ENCODE assay signal across 1 cellular context in genomic region chr16:4290236-4290830, GRCh38.
TF ChIP-seq lines count a peak whose summit lies in the region.

No MANE protein-coding gene starts in this region.

TF ChIP-seq in HEK293, 187 proteins besides CTCF, POLR2A, EP300 and RAD21 (continued from another document and continues in another):
- TF ChIP-seq ZNF157 (tag by site-specific recombination; IDR thresholded peaks at IDR 0.05) (no peak), PATZ1 (tag by site-specific recombination; IDR thresholded peaks at IDR 0.05) (peak; percentile 78), ZNF221 (tag by site-specific recombination; IDR thresholded peaks at IDR 0.05; ENCODE audit: borderline replicate concordance) (no peak), ZNF600 (tag by site-specific recombination; IDR thresholded peaks at IDR 0.05) (peak; percentile 36; the same call in 1 of the 2 replicates), ZNF214 (tag by site-specific recombination; IDR thresholded peaks at IDR 0.05; ENCODE audit: borderline replicate concordance) (no peak), BCL6B (tag by site-specific recombination; IDR thresholded peaks at IDR 0.05) (no peak), ZNF404 (tag by site-specific recombination; IDR thresholded peaks at IDR 0.05) (no peak), ZNF16 (tag by site-specific recombination; IDR thresholded peaks at IDR 0.05; ENCODE audit: low read depth) (no peak), ZNF830 (tag by site-specific recombination; IDR thresholded peaks at IDR 0.05; ENCODE audit: low read depth) (no peak), ZNF223 (tag by site-specific recombination; IDR thresholded peaks at IDR 0.05) (no peak), ZNF174 (tag by site-specific recombination; IDR thresholded peaks at IDR 0.05) (no peak), ZNF692 (tag by site-specific recombination; IDR thresholded peaks at IDR 0.05) (peak; percentile 83), ZNF26 (tag by site-specific recombination; IDR thresholded peaks at IDR 0.05) (peak; percentile 16; the same call in 1 of the 2 replicates), ZNF362 (tag by site-specific recombination; IDR thresholded peaks at IDR 0.05) (peak; percentile 80), TSHZ1 (tag by site-specific recombination; IDR thresholded peaks at IDR 0.05; ENCODE audit: borderline replicate concordance) (peak; percentile 59; the same call in 1 of the 2 replicates), BCL11A (tag by site-specific recombination; IDR thresholded peaks at IDR 0.05; ENCODE audit: low read depth) (peak; percentile 60; the same call in 1 of the 2 replicates), ZNF521 (tag by site-specific recombination; IDR thresholded peaks at IDR 0.05) (no peak), ZNF639 (tag by site-specific recombination; IDR thresholded peaks at IDR 0.05) (peak; percentile 77), ZSCAN16 (tag by site-specific recombination; IDR thresholded peaks at IDR 0.05) (no peak), FEZF1 (tag by site-specific recombination; IDR thresholded peaks at IDR 0.05) (no peak), ZNF580 (tag by site-specific recombination; IDR thresholded peaks at IDR 0.05) (no peak), ZXDB (tag by site-specific recombination; IDR thresholded peaks at IDR 0.05) (no peak), ZNF791 (tag by site-specific recombination; IDR thresholded peaks at IDR 0.05) (no peak), ZBTB17 (tag by site-specific recombination; IDR thresholded peaks at IDR 0.05) (peak; percentile 77), PRDM4 (tag by site-specific recombination; IDR thresholded peaks at IDR 0.05) (peak; percentile 81), ZNF629 (tag by site-specific recombination; IDR thresholded peaks at IDR 0.05) (peak; percentile 72), ZNF280C (tag by site-specific recombination; IDR thresholded peaks at IDR 0.05) (no peak), ZNF768 (tag by site-specific recombination; IDR thresholded peaks at IDR 0.05) (no peak), ZNF513 (tag by site-specific recombination; IDR thresholded peaks at IDR 0.05) (no peak), ZNF354C (tag by site-specific recombination; IDR thresholded peaks at IDR 0.05; ENCODE audit: borderline replicate concordance, low read depth) (no peak), ZNF626 (tag by site-specific recombination; IDR thresholded peaks at IDR 0.05) (no peak), YY1 (tag by site-specific recombination; IDR thresholded peaks at IDR 0.05) (no peak), ZFP69B (tag by site-specific recombination; IDR thresholded peaks at IDR 0.05) (peak; percentile 90), ZBTB48 (tag by site-specific recombination; IDR thresholded peaks at IDR 0.05) (peak; percentile 77), ZNF677 (tag by site-specific recombination; IDR thresholded peaks at IDR 0.05) (no peak), SCRT1 (tag by site-specific recombination; IDR thresholded peaks at IDR 0.05; ENCODE audit: borderline replicate concordance) (no peak), ZFP37 (tag by site-specific recombination; IDR thresholded peaks at IDR 0.05) (no peak)
